ENCODE assay signal across 8 cellular contexts in genomic region chr16:67806428-67807147, GRCh38. TPM values are rescaled to one million over a fixed set of nuclear protein-coding genes. Genes with fewer than 3 reads are reported as not detected.
A peak's percentile ranks its signal among the peaks of the same experiment; 100 is the strongest.
DNase-seq lines count a peak whose midpoint lies in the region; ATAC-seq and TF ChIP-seq lines count a peak whose summit lies in the region.

Gene RANBP10, minus strand, starts transcription at chr16:67806560. Its CDS starts 24 bp downstream, at chr16:67806536.
Gene TSNAXIP1, plus strand, starts transcription at chr16:67806889. Its CDS starts 261 bp downstream, at chr16:67807150.

- TF ChIP-seq CTCF in CD14-positive monocyte (IDR thresholded peaks at IDR 0.05): no peak

- peaks cover 28% of the 10 kb centered on the region for H3K4me1 Mint-ChIP-seq in CD14-positive monocyte
- H3K4me1 Mint-ChIP-seq in dendritic cell treated with granulocyte-macrophage colony-stimulating factor and Interleukin-4, amounts not matched to agents 40 ng/mL and 50 ng/mL, for 4 days (ENCODE audit: low read depth): peaks cover 30% of the 10 kb centered on the region

- H3K9me3 Mint-ChIP-seq in CD14-positive monocyte: peaks cover 0 to 2% (median 0%) of the 10 kb centered on the region in 7 donors
- H3K9me3 Mint-ChIP-seq in dendritic cell treated with granulocyte-macrophage colony-stimulating factor and Interleukin-4, amounts not matched to agents 40 ng/mL and 50 ng/mL, for 4 days: no peaks in the 10 kb centered on the region

- peak; percentile 99 for DNase-seq in CD14-positive monocyte (ENCODE audit: low spot score)
- DNase-seq in NCI-H748 (lab: John Stamatoyannopoulos, UW; ENCODE audit: unreplicated experiment): peak; percentile 98
- DNase-seq in activated CD4-positive, alpha-beta T cell treated with anti-CD3 and anti-CD28 coated beads, Interleukin-2, amount 50 U/mL, for 24 hours (ENCODE audit: low read depth in 1 of 2, low spot score in 1 of 2): peak; percentile 84 to 97
- DNase-seq in left lobe of liver (ENCODE audit: low spot score): peak; percentile 98
- peak; percentile 95 for DNase-seq in stimulated activated CD4-positive, alpha-beta T cell treated with anti-CD3 and anti-CD28 coated beads, Interleukin-2, amount 100 ng/mL, for 24 hours

- H3K27ac Mint-ChIP-seq in CD14-positive monocyte: peak within 1 kb of the TSS; percentile 73 to 96 (median 94)
- H3K27ac Mint-ChIP-seq in dendritic cell treated with granulocyte-macrophage colony-stimulating factor and Interleukin-4, amounts not matched to agents 40 ng/mL and 50 ng/mL, for 4 days: peak within 1 kb of the TSS; percentile 88

- H3K36me3 Mint-ChIP-seq in CD14-positive monocyte: peaks cover 14 to 28% of the 10 kb centered on the region in 2 donors
- peaks cover 38% of the 10 kb centered on the region for H3K36me3 Mint-ChIP-seq in dendritic cell treated with granulocyte-macrophage colony-stimulating factor and Interleukin-4, amounts not matched to agents 40 ng/mL and 50 ng/mL, for 4 days (ENCODE audit: low read depth)

- H3K27me3 Mint-ChIP-seq in CD14-positive monocyte (ENCODE audit: low read depth in 3 of 3): peaks cover under 1 to 2% (median 2%) of the 10 kb centered on the region in 3 donors
- H3K27me3 Mint-ChIP-seq in dendritic cell treated with granulocyte-macrophage colony-stimulating factor and Interleukin-4, amounts not matched to agents 40 ng/mL and 50 ng/mL, for 4 days: peaks cover 2% of the 10 kb centered on the region

- intact Hi-C loops in CD14-positive monocyte (cut with micrococcal nuclease): loop anchor here (1.0 to 10.0 kb wide), 5 partner anchors 40 to 142 kb away; partner anchors contain the start of genes C16orf86 (in 2 of the 2), ENKD1 (in 2 of the 2), NUTF2 (in 2 of the 2) and ACD (in 1 of the 2)
- intact Hi-C loops in dendritic cell treated with granulocyte-macrophage colony-stimulating factor and Interleukin-4, amounts not matched to agents 40 ng/mL and 50 ng/mL, for 4 days (cut with micrococcal nuclease): loop anchor here (1.0 to 5.0 kb wide), 6 partner anchors 27 to 285 kb away; partner anchors contain the start of genes GFOD2, NFATC3 and NUTF2

- ATAC-seq in GM19395 (IDR thresholded peaks at IDR 0.05; ENCODE audit: unreplicated experiment) (peak; percentile 96), HG03558 (IDR thresholded peaks at IDR 0.05; ENCODE audit: extremely low read depth, unreplicated experiment) (peak; percentile 86), left lobe of liver (peak; percentile 89)

- peak within 1 kb of the TSS; percentile 84 to 94 for H3K4me3 Mint-ChIP-seq in CD14-positive monocyte
- H3K4me3 Mint-ChIP-seq in dendritic cell treated with granulocyte-macrophage colony-stimulating factor and Interleukin-4, amounts not matched to agents 40 ng/mL and 50 ng/mL, for 4 days: peak within 1 kb of the TSS; percentile 94

RNA-seq across cellular contexts. Expression of gene RANBP10, which starts in this region (rescaled TPM):
- 1 to 10 TPM; 6.4 to 6.6 TPM for polyA plus RNA-seq in CD14-positive monocyte
- total RNA-seq in left lobe of liver: 35.6 TPM

RNA-seq across cellular contexts. Expression of gene TSNAXIP1, which starts in this region (rescaled TPM):
- polyA plus RNA-seq in CD14-positive monocyte: not detected
- 2.1 TPM for total RNA-seq in left lobe of liver

Comparison
In these comparisons a context has a peak if more than half of its experiments do, and no peak if none do; other contexts are left out.
1. Peak in every context shown above with its lines: DNase-seq and ATAC-seq.